17 cellular contexts compared by ENCODE assay signal in the genomic region with DNA sequence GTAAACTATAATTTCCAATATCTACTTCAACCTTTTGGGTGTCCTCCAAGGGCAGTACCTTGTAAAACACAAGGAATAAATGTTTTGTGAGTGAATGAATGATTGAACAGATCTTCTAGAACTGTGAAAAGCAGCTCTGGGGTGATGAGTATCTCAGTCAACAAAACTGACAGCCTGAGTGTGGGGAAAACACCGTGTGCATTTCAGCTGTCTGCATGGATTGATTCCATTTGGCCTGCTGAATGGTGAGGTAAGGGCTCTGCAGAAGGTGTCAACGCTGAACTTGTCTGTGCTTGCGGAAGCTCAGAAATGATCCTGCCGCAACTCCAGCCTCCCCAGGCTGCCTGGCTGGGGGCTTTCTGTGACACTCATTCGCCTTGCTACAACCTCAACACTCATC. TPM values are rescaled to one million over a fixed set of nuclear protein-coding genes. Genes with fewer than 3 reads are reported as not detected.
DNase-seq lines count a peak whose midpoint lies in the region; ATAC-seq and TF ChIP-seq lines count a peak whose summit lies in the region.
"Had no signal": no experiment of that assay in that cellular context is flagged by ENCODE, and none has a peak within 500 bp of the region (broad histone marks: within the 10 kb centered on the region; RNA-seq: fewer than 3 reads in every experiment).

No MANE protein-coding gene starts in this region.

- no peak overlapping the region for H3K27ac Mint-ChIP-seq in activated T-cell treated with anti-CD3 and anti-CD28 coated beads, Interleukin-2, amount 50 U/mL, for 72 hours
- H3K27ac Mint-ChIP-seq: CD8-positive, alpha-beta memory T cell had no signal

- H3K4me3 Mint-ChIP-seq in activated T-cell treated with anti-CD3 and anti-CD28 coated beads, Interleukin-2, amount 50 U/mL, for 72 hours: no peak overlapping the region
- H3K4me3 Mint-ChIP-seq: CD8-positive, alpha-beta memory T cell had no signal

- intact Hi-C loops in psoas muscle (cut with DNase I) (loop anchor here in 1 of 2 donors (5.0 kb wide), 1 partner anchor 120 kb away; no protein-coding TSS in a partner anchor), left lung (cut with DNase I) (no loop called here)

- H3K4me1 ChIP-seq in psoas muscle (peaks cover 17% of the 10 kb centered on the region), left lung (no peaks in the 10 kb centered on the region)

- DNase-seq in NCI-H1694 (lab: John Stamatoyannopoulos, UW): peak; percentile 45
- peak; percentile 28 for DNase-seq in NCI-H2171 (lab: John Stamatoyannopoulos, UW)
- DNase-seq in epithelial cell of esophagus (ENCODE audit: low read depth): peak; percentile 85
- DNase-seq in psoas muscle: no peak
- no peak for DNase-seq in activated T-cell treated with anti-CD3 and anti-CD28 coated beads, Interleukin-2, amount 50 U/mL, for 72 hours
- DNase-seq in left lung: no peak
- DNase-seq: C1 segment of cervical spinal cord; CD8-positive, alpha-beta memory T cell; DMS79 treated with DMSO at 0.1 percent for 48 hours; KBM-7; NCI-H1417; NCI-H1930; NCI-H510A; NCI-H748 treated with DMSO at 0.1 percent for 48 hours; SHP77 treated with DMSO at 0.1 percent for 48 hours had no signal

- no peaks in the 10 kb centered on the region for H3K9me3 Mint-ChIP-seq in activated T-cell treated with anti-CD3 and anti-CD28 coated beads, Interleukin-2, amount 50 U/mL, for 72 hours
- H3K9me3 Mint-ChIP-seq: CD8-positive, alpha-beta memory T cell had no signal

- no peaks in the 10 kb centered on the region for H3K9me3 ChIP-seq in psoas muscle
- no peaks in the 10 kb centered on the region for H3K9me3 ChIP-seq in left lung

- H3K4me1 Mint-ChIP-seq in activated T-cell treated with anti-CD3 and anti-CD28 coated beads, Interleukin-2, amount 50 U/mL, for 72 hours (ENCODE audit: low read depth): no peaks in the 10 kb centered on the region

- 29 to 45% (median 29%) methylated on average over 5 of the region's 5 CpGs for WGBS in psoas muscle, 3 donors

- TF ChIP-seq CTCF in epithelial cell of esophagus (IDR thresholded peaks at IDR 0.05; ENCODE audit: insufficient read depth, low read depth, low read length, missing control alignments) (no peak), psoas muscle (IDR thresholded peaks at IDR 0.05) (no peak), left lung (IDR thresholded peaks at IDR 0.05) (no peak)

- H3K36me3 ChIP-seq in psoas muscle (ENCODE audit: insufficient read depth in 1 of 2, low read depth in 1 of 2): no peaks in the 10 kb centered on the region
- no peaks in the 10 kb centered on the region for H3K36me3 ChIP-seq in left lung

- H3K27me3 ChIP-seq in psoas muscle (ENCODE audit: insufficient read depth in 3 of 3, low read length in 2 of 3) (no peaks in the 10 kb centered on the region), left lung (no peaks in the 10 kb centered on the region)

- peaks cover 9% of the 10 kb centered on the region for H3K27me3 Mint-ChIP-seq in activated T-cell treated with anti-CD3 and anti-CD28 coated beads, Interleukin-2, amount 50 U/mL, for 72 hours (ENCODE audit: low read depth)
- H3K27me3 Mint-ChIP-seq: CD8-positive, alpha-beta memory T cell had no signal

- H3K27ac ChIP-seq in psoas muscle (peak overlapping the region; percentile 89), left lung (no peak overlapping the region)

- H3K4me3 ChIP-seq in epithelial cell of esophagus (ENCODE audit: low read length) (no peak overlapping the region), psoas muscle (no peak overlapping the region), left lung (no peak overlapping the region)

- H3K36me3 Mint-ChIP-seq in activated T-cell treated with anti-CD3 and anti-CD28 coated beads, Interleukin-2, amount 50 U/mL, for 72 hours (ENCODE audit: insufficient read depth in 2 of 2): peaks cover 0 to 4% of the 10 kb centered on the region in 2 donors

- ATAC-seq in psoas muscle (peak; percentile 83 to 92 (median 88)), GM21367 (IDR thresholded peaks at IDR 0.05; ENCODE audit: unreplicated experiment) (no peak), left lung (no peak)
- ATAC-seq in activated T-cell treated with anti-CD3 and anti-CD28 coated beads, Interleukin-2, amount 50 U/mL, for 72 hours (replicated peaks in 1 of 2): no peak
- ATAC-seq: SK-N-SH treated with all-trans-retinoic acid at 6 μM for 48 hours had no signal

RNA-seq across cellular contexts. Expression of a gene that starts 7.4 kb away (rescaled TPM):
- total RNA-seq in psoas muscle (10 to 100 TPM in 1 of 4 donors, 1 to 10 TPM in 3; 2.6 to 12.6 (median 3.4) TPM), left lung (1 to 10 TPM in 1 of 2 donors, under 1 TPM in 1; 0.35 to 1.1 TPM)
- 1 to 10 TPM; 2.6 to 8.1 (median 7.2) TPM for polyA plus RNA-seq in psoas muscle
- 1 to 10 TPM; 7.8 to 8.5 TPM for total RNA-seq in activated T-cell treated with anti-CD3 and anti-CD28 coated beads, Interleukin-2, amount 50 U/mL, for 72 hours

RNA-seq across cellular contexts. Expression of a gene that starts 25.0 kb away (rescaled TPM):
- 10 to 100 TPM; 23.8 to 80.2 (median 39.5) TPM for total RNA-seq in psoas muscle
- 10 to 100 TPM in 2 of 3 donors, 1 to 10 TPM in 1; 4.8 to 35.4 (median 18.7) TPM for polyA plus RNA-seq in psoas muscle
- total RNA-seq in activated T-cell treated with anti-CD3 and anti-CD28 coated beads, Interleukin-2, amount 50 U/mL, for 72 hours: 10 to 100 TPM; 30.6 to 34.3 TPM
- total RNA-seq in left lung: 10 to 100 TPM; 24.3 to 37.7 TPM

Comparison
In these comparisons a context has a peak if more than half of its experiments do, and no peak if none do; other contexts are left out.
1. DNase-seq: peak in NCI-H1694 (single experiment), NCI-H2171 (single experiment) and epithelial cell of esophagus (single experiment); none in psoas muscle (0 of 2), activated T-cell treated with anti-CD3 and anti-CD28 coated beads, Interleukin-2, amount 50 U/mL, for 72 hours (0 of 2) and left lung (0 of 2).
2. ATAC-seq: peak in psoas muscle (4 of 4); none in activated T-cell treated with anti-CD3 and anti-CD28 coated beads, Interleukin-2, amount 50 U/mL, for 72 hours (0 of 2), GM21367 (single experiment) and left lung (single experiment).